22 cellular contexts compared by ENCODE assay signal in the genomic region with DNA sequence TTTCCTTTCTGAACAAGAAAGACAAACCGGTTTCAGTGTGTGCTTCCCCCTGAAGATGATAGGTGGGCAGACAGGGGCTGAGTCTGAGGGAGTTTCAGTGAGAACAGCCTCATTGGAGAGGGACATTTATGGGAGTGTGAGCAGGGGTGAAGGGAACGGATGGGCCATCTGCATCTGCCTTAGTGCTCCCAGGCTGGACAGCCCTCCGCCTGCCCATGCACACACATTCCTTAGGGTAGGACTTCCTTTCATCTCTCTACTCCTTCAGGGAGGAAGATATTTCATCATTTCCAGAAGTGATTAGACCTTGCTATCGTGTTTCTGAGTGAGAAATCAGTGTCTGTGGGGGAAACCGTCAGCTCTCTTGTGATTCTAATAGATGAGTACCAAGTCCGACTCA. TPM values are rescaled to one million over a fixed set of nuclear protein-coding genes. Genes with fewer than 3 reads are reported as not detected.
"Had no signal": no experiment of that assay in that cellular context is flagged by ENCODE, and none has a peak within 500 bp of the region (broad histone marks: within the 10 kb centered on the region; RNA-seq: fewer than 3 reads in every experiment).

No MANE protein-coding gene starts in this region.

- H3K27ac ChIP-seq: colonic mucosa, left lung, lower lobe of right lung, ovary, right atrium auricular region, suprapubic skin, thyroid gland had no signal

- H3K27me3 ChIP-seq: ovary had no signal

- H3K36me3 Mint-ChIP-seq: memory B cell; mesothelial cell of epicardium; natural killer cell treated with Interleukin-12 subunit alpha and Interleukin-12 subunit beta and Interleukin-15 and Interleukin-18, amount 100 ng/mL, for 72 hours; type B pancreatic cell had no signal

- H3K27ac Mint-ChIP-seq: memory B cell; mesothelial cell of epicardium; natural killer cell treated with Interleukin-12 subunit alpha and Interleukin-12 subunit beta and Interleukin-15 and Interleukin-18, amount 100 ng/mL, for 72 hours; type B pancreatic cell had no signal

- FAIRE-seq: frontal cortex, urothelium cell line had no signal

- H3K9me3 ChIP-seq: colonic mucosa, heart right ventricle, left lung, lower lobe of right lung, ovary, right atrium auricular region, suprapubic skin, thyroid gland had no signal

- H3K4me3 Mint-ChIP-seq: memory B cell; mesothelial cell of epicardium; natural killer cell treated with Interleukin-12 subunit alpha and Interleukin-12 subunit beta and Interleukin-15 and Interleukin-18, amount 100 ng/mL, for 72 hours had no signal

- ATAC-seq: left lung; lower lobe of right lung; natural killer cell treated with Interleukin-12 subunit alpha and Interleukin-12 subunit beta and Interleukin-15 and Interleukin-18, amount 100 ng/mL, for 72 hours had no signal

- H3K4me1 ChIP-seq: colonic mucosa, left lung, lower lobe of right lung had no signal

- H3K9me3 Mint-ChIP-seq: mesothelial cell of epicardium; natural killer cell treated with Interleukin-12 subunit alpha and Interleukin-12 subunit beta and Interleukin-15 and Interleukin-18, amount 100 ng/mL, for 72 hours; type B pancreatic cell had no signal

- H3K4me1 Mint-ChIP-seq: memory B cell, mesothelial cell of epicardium had no signal

- DNase-seq: cerebellar nuclear complex; colonic mucosa; effector CD4-positive, alpha-beta T cell; left lung; lower lobe of right lung; ovary; stimulated activated CD4-positive, alpha-beta T cell treated with anti-CD3 and anti-CD28 coated beads, Interleukin-2, amount 100 ng/mL, for 48 hours; stimulated activated naive CD4-positive, alpha-beta T cell treated with Interleukin-2 at 50 U/mL for 16 hours; thyroid gland had no signal

- H3K4me3 ChIP-seq: colonic mucosa, heart right ventricle, left lung, lower lobe of right lung, ovary, right atrium auricular region, smooth muscle cell, suprapubic skin, thyroid gland had no signal

- H3K36me3 ChIP-seq: colonic mucosa, heart right ventricle, left lung, lower lobe of right lung, ovary, right atrium auricular region, suprapubic skin, thyroid gland had no signal

RNA-seq across cellular contexts. Expression of a gene that starts 3.8 kb away (rescaled TPM):
- total RNA-seq: dermis microvascular lymphatic vessel endothelial cell; fibroblast of lung; glomerular endothelial cell; mesothelial cell of epicardium; natural killer cell treated with Interleukin-12 subunit alpha and Interleukin-12 subunit beta and Interleukin-15 and Interleukin-18, amount 100 ng/mL, for 72 hours had no signal
- polyA plus RNA-seq: fibroblast of lung had no signal
